ENCODE assay signal across 9 cellular contexts in genomic region chr1:206687251-206687914, GRCh38. TPM values are rescaled to one million over a fixed set of nuclear protein-coding genes. Genes with fewer than 3 reads are reported as not detected.
A peak's percentile ranks its signal among the peaks of the same experiment; 100 is the strongest.
DNase-seq lines count a peak whose midpoint lies in the region; ATAC-seq and TF ChIP-seq lines count a peak whose summit lies in the region.
"Had no signal": no experiment of that assay in that cellular context is flagged by ENCODE, and none has a peak within 500 bp of the region (broad histone marks: within the 10 kb centered on the region; RNA-seq: fewer than 3 reads in every experiment).

No MANE protein-coding gene starts in this region.

- H3K4me1 Mint-ChIP-seq in CD4-positive, CD25-positive, alpha-beta regulatory T cell = peaks cover 17 to 65% (median 49%) of the 10 kb centered on the region in 4 donors
- H3K4me1 Mint-ChIP-seq in endodermal cell (peaks cover 51% of the 10 kb centered on the region), osteocyte (ENCODE audit: unreplicated experiment) (peaks cover 50% of the 10 kb centered on the region)

- H3K36me3 ChIP-seq in CD4-positive, CD25-positive, alpha-beta regulatory T cell (ENCODE audit: control insufficient read depth, insufficient read depth, low read length) = peaks cover 2% of the 10 kb centered on the region
- H3K36me3 ChIP-seq in OCI-LY1 (ENCODE audit: insufficient read depth, low read length) = no peaks in the 10 kb centered on the region
- no peaks in the 10 kb centered on the region for H3K36me3 ChIP-seq in endodermal cell (ENCODE audit: control insufficient read depth, insufficient read depth, low read length)

- no peak for ATAC-seq in CD4-positive, CD25-positive, alpha-beta regulatory T cell (ENCODE audit: low read depth in 2 of 2)
- ATAC-seq in HG03342 (IDR thresholded peaks at IDR 0.05; ENCODE audit: unreplicated experiment) (no peak), HG03521 (IDR thresholded peaks at IDR 0.05; ENCODE audit: unreplicated experiment) (no peak)

- peaks cover 0 to 2% (median 0%) of the 10 kb centered on the region in 7 donors for H3K9me3 Mint-ChIP-seq in CD4-positive, CD25-positive, alpha-beta regulatory T cell
- H3K9me3 Mint-ChIP-seq in endodermal cell = no peaks in the 10 kb centered on the region
- H3K9me3 Mint-ChIP-seq in osteocyte (ENCODE audit: unreplicated experiment) = no peaks in the 10 kb centered on the region

- H3K27ac ChIP-seq in CD4-positive, CD25-positive, alpha-beta regulatory T cell (ENCODE audit: insufficient read depth, low read length, poor library complexity, severe bottlenecking) = peak overlapping the region; percentile 83
- H3K27ac ChIP-seq in OCI-LY1 (ENCODE audit: low read depth, low read length, poor library complexity, severe bottlenecking) = no peak overlapping the region
- no peak overlapping the region for H3K27ac ChIP-seq in endodermal cell (ENCODE audit: low read depth, low read length)

- peaks cover 5% of the 10 kb centered on the region for H3K27me3 Mint-ChIP-seq in CD4-positive, CD25-positive, alpha-beta regulatory T cell
- H3K27me3 Mint-ChIP-seq in endodermal cell (ENCODE audit: insufficient read depth) (peaks cover 24% of the 10 kb centered on the region), osteocyte (ENCODE audit: unreplicated experiment) (peaks cover 18% of the 10 kb centered on the region)

- no peaks in the 10 kb centered on the region for H3F3A ChIP-seq in OCI-LY1 (ENCODE audit: insufficient read depth, low read length)

- no peak for DNase-seq in CD4-positive, CD25-positive, alpha-beta regulatory T cell
- no peak for DNase-seq in endodermal cell
- DNase-seq in osteocyte (ENCODE audit: extremely low spot score, unreplicated experiment) = no peak
- no peak for DNase-seq in GF-D8 (lab: John Stamatoyannopoulos, UW)
- DNase-seq in OCI-M1 (lab: John Stamatoyannopoulos, UW) = no peak
- DNase-seq: NCI-H1436 had no signal

- no peaks in the 10 kb centered on the region for H3K27me3 ChIP-seq in CD4-positive, CD25-positive, alpha-beta regulatory T cell (ENCODE audit: control insufficient read depth, insufficient read depth, low read length)
- H3K27me3 ChIP-seq in OCI-LY1 (ENCODE audit: insufficient read depth, low read length) = no peaks in the 10 kb centered on the region
- peaks cover 21% of the 10 kb centered on the region for H3K27me3 ChIP-seq in endodermal cell (ENCODE audit: control insufficient read depth, insufficient read depth, low read length, poor library complexity, severe bottlenecking)

- peak overlapping the region; percentile 97 for H3K4me2 ChIP-seq in OCI-LY1 (ENCODE audit: low read length)

- no peak for TF ChIP-seq CTCF in OCI-LY1 (IDR thresholded peaks at IDR 0.05; ENCODE audit: low read length)
- TF ChIP-seq CTCF in endodermal cell (conservative IDR thresholded peaks at IDR 0.05) = no peak
- TF ChIP-seq CTCF in osteocyte (IDR thresholded peaks at IDR 0.05) = no peak

- H3K79me2 ChIP-seq in OCI-LY1 (ENCODE audit: insufficient read depth, low read length) = no peaks in the 10 kb centered on the region

- H3K27ac Mint-ChIP-seq in CD4-positive, CD25-positive, alpha-beta regulatory T cell = peak overlapping the region in 2 of 3 donors; percentile 99
- H3K27ac Mint-ChIP-seq in endodermal cell = no peak overlapping the region
- H3K27ac Mint-ChIP-seq in osteocyte (ENCODE audit: unreplicated experiment) = peak overlapping the region; percentile 96

- H3K4me3 ChIP-seq in CD4-positive, CD25-positive, alpha-beta regulatory T cell (ENCODE audit: low read depth, low read length) = peak overlapping the region; percentile 84
- H3K4me3 ChIP-seq in OCI-LY1 (ENCODE audit: low read depth, low read length, poor library complexity, severe bottlenecking) = peak overlapping the region; percentile 77
- peak overlapping the region; percentile 93 for H3K4me3 ChIP-seq in endodermal cell (ENCODE audit: low read length)

- no peaks in the 10 kb centered on the region for H4K20me1 ChIP-seq in OCI-LY1 (ENCODE audit: insufficient read depth, low read length)

- peaks cover 35% of the 10 kb centered on the region for H3K4me1 ChIP-seq in CD4-positive, CD25-positive, alpha-beta regulatory T cell (ENCODE audit: control insufficient read depth, insufficient read depth, low read length, poor library complexity, severe bottlenecking)
- H3K4me1 ChIP-seq in OCI-LY1 (ENCODE audit: insufficient read depth, low read length, severe bottlenecking) = peaks cover 33% of the 10 kb centered on the region
- H3K4me1 ChIP-seq in endodermal cell (ENCODE audit: control insufficient read depth, insufficient read depth, low read length) = peaks cover 19% of the 10 kb centered on the region

- H2AFZ ChIP-seq in OCI-LY1 (ENCODE audit: low read length) = no peak overlapping the region

- 62 to 69% methylated on average over 3 to 7 of the region's 7 CpGs for WGBS in endodermal cell (ENCODE audit: insufficient coverage in 1 of 2, insufficient read length in 1 of 2), 2 experiments

- H3K9ac ChIP-seq in OCI-LY1 (ENCODE audit: low read length) (no peak overlapping the region), endodermal cell (ENCODE audit: extremely low read depth, low read length, poor library complexity, severe bottlenecking) (no peak overlapping the region)

- no peaks in the 10 kb centered on the region for H3K9me3 ChIP-seq in CD4-positive, CD25-positive, alpha-beta regulatory T cell (ENCODE audit: control insufficient read depth in 2 of 2, low read length in 2 of 2)
- H3K9me3 ChIP-seq in OCI-LY1 (ENCODE audit: low read length) = no peaks in the 10 kb centered on the region
- no peaks in the 10 kb centered on the region for H3K9me3 ChIP-seq in endodermal cell (ENCODE audit: control insufficient read depth, low read length)

- no peaks in the 10 kb centered on the region for H3K36me3 Mint-ChIP-seq in CD4-positive, CD25-positive, alpha-beta regulatory T cell
- H3K36me3 Mint-ChIP-seq in endodermal cell (ENCODE audit: low read depth) = no peaks in the 10 kb centered on the region
- no peaks in the 10 kb centered on the region for H3K36me3 Mint-ChIP-seq in osteocyte (ENCODE audit: unreplicated experiment)

- no peaks in the 10 kb centered on the region for H3K9me2 ChIP-seq in OCI-LY1 (ENCODE audit: low read depth, low read length)

- H3K4me3 Mint-ChIP-seq in CD4-positive, CD25-positive, alpha-beta regulatory T cell = peak overlapping the region; percentile 97 to 100 (median 100)
- H3K4me3 Mint-ChIP-seq in endodermal cell (peak overlapping the region; percentile 88), osteocyte (ENCODE audit: unreplicated experiment) (peak overlapping the region; percentile 95)

RNA-seq across cellular contexts. Expression of gene MAPKAPK2, which starts 2.7 kb away (rescaled TPM):
- total RNA-seq in CD4-positive, CD25-positive, alpha-beta regulatory T cell = 167 TPM
- 1 to 10 TPM; 2.4 to 3.8 (median 2.9) TPM for polyA plus RNA-seq in CD4-positive, CD25-positive, alpha-beta regulatory T cell
- total RNA-seq in endodermal cell (10 to 100 TPM; 72.8 to 79.7 TPM), osteocyte (62.4 and 67.5 TPM in 2 replicates)
- polyA plus RNA-seq in endodermal cell (2013, experiment 1 of 2) = 79.7 TPM
- 76.4 TPM for polyA plus RNA-seq in endodermal cell (2013, experiment 2 of 2)

RNA-seq across cellular contexts. Expression of gene DYRK3, which starts 52.0 kb away (rescaled TPM):
- 0.67 TPM for total RNA-seq in CD4-positive, CD25-positive, alpha-beta regulatory T cell
- polyA plus RNA-seq in CD4-positive, CD25-positive, alpha-beta regulatory T cell = under 1 TPM in 1 of 4 donors, not detected in 3; 0.32 TPM
- total RNA-seq in endodermal cell (10 to 100 TPM in 1 of 2 donors, 1 to 10 TPM in 1; 9.0 to 13.5 TPM), osteocyte (1.7 and 2.1 TPM in 2 replicates)
- polyA plus RNA-seq in endodermal cell (2013, experiment 1 of 2) = 10.0 TPM
- polyA plus RNA-seq in endodermal cell (2013, experiment 2 of 2) = 10.5 TPM
